ENCODE assay signal across 19 cellular contexts in the genomic region with DNA sequence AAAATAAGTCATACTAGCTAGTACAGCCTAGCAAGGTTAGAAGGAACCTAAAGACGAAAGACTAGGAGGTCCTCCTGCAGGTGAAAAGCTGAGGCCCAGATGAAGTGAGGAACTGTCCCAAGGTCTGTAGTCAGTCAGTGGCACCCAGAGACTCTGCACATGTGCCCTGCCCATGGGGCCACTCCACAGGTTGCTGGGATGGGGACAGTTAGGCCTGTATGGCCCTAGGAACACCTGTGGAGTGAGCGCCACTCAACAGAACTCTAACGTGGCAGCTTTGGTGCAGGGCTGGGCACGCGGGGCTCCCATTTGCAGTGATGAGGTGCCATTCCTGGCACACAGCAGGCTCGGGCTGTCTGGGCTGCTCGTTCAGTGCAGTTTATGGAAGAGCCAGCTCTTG. TPM values are rescaled to one million over a fixed set of nuclear protein-coding genes. Genes with fewer than 3 reads are reported as not detected.
DNase-seq lines count a peak whose midpoint lies in the region; FAIRE-seq and TF ChIP-seq lines count a peak whose summit lies in the region.
"Had no signal": no experiment of that assay in that cellular context is flagged by ENCODE, and none has a peak within 500 bp of the region (broad histone marks: within the 10 kb centered on the region; RNA-seq: fewer than 3 reads in every experiment).

No MANE protein-coding gene starts in this region.

- peak overlapping the region; percentile 20 for H3K23ac ChIP-seq in neuronal stem cell (ENCODE audit: low read depth, low read length, poor library complexity)

- no peak overlapping the region for H3K14ac ChIP-seq in neuronal stem cell (ENCODE audit: low read length)

- 0 out of 2 replicates have a peak overlapping the region, but pooled peaks have one; percentile 55 for H3K27ac ChIP-seq in BLaER1
- no peak overlapping the region for H3K27ac ChIP-seq in neuronal stem cell (replicated peaks; ENCODE audit: low read length)
- H3K27ac ChIP-seq in effector memory CD4-positive, alpha-beta T cell (ENCODE audit: insufficient read depth, low read length, poor library complexity, severe bottlenecking): no peak overlapping the region
- H3K27ac ChIP-seq: A549, C4-2B, GM23248 had no signal

- no peak for TF ChIP-seq POLR2A in GM12891 (IDR thresholded peaks at IDR 0.05; ENCODE audit: low read depth, low read length)

- H2BK120ac ChIP-seq in neuronal stem cell (ENCODE audit: low read depth, low read length): no peak overlapping the region

- H3K4ac ChIP-seq in neuronal stem cell (ENCODE audit: low read length): no peak overlapping the region

- no CpG with 5 or more reads among the region's 7 CpGs for WGBS in neuronal stem cell (ENCODE audit: extremely low coverage in 2 of 2, insufficient read length in 2 of 2, insufficient replicate concordance in 1 of 2), 2 donors

- no peak overlapping the region for H2AFZ ChIP-seq in neuronal stem cell (ENCODE audit: low read length)
- H2AFZ ChIP-seq: GM23248 had no signal

- DNase-seq in GM12891 (ENCODE audit: insufficient read length, low spot score) (no peak), neuronal stem cell (ENCODE audit: low spot score) (no peak), NCI-H2107 treated with DMSO at 0.1 percent for 48 hours (lab: John Stamatoyannopoulos, UW; ENCODE audit: unreplicated experiment) (no peak), cerebellum (ENCODE audit: low spot score) (no peak)
- no peak for DNase-seq in effector memory CD4-positive, alpha-beta T cell
- DNase-seq: 8988T; ACHN; BE2C; Caco-2; CD8-positive, alpha-beta T cell; DMS153; DND-41; GM23248; HFFc6 had no signal

- H4K91ac ChIP-seq in neuronal stem cell (ENCODE audit: low read depth, low read length, poor library complexity): no peak overlapping the region

- H2AK5ac ChIP-seq in neuronal stem cell (ENCODE audit: low read depth, low read length): no peak overlapping the region

- H3K4me3 ChIP-seq in BLaER1 (no peak overlapping the region), neuronal stem cell (ENCODE audit: low read length in 2 of 2) (no peak overlapping the region)
- no peak overlapping the region for H3K4me3 ChIP-seq in effector memory CD4-positive, alpha-beta T cell (ENCODE audit: insufficient read depth, low read depth, low read length, poor library complexity, severe bottlenecking)
- H3K4me3 ChIP-seq: A549, GM23248 had no signal

- peaks cover 5% of the 10 kb centered on the region for H3K79me1 ChIP-seq in neuronal stem cell (ENCODE audit: low read depth, low read length)

- no peaks in the 10 kb centered on the region for H3K36me3 ChIP-seq in BLaER1
- no peaks in the 10 kb centered on the region for H3K36me3 ChIP-seq in neuronal stem cell (replicated peaks in 1 of 2; ENCODE audit: control insufficient read depth in 2 of 2, insufficient read depth in 2 of 2, low read length in 2 of 2)
- H3K36me3 ChIP-seq in effector memory CD4-positive, alpha-beta T cell (ENCODE audit: control insufficient read depth, insufficient read depth, low read length): no peaks in the 10 kb centered on the region
- H3K36me3 ChIP-seq: BE2C had no signal

- H3K18ac ChIP-seq in neuronal stem cell (ENCODE audit: low read length): no peak overlapping the region

- H3K9me3 ChIP-seq in BLaER1 (no peaks in the 10 kb centered on the region), neuronal stem cell (replicated peaks in 1 of 2; ENCODE audit: control insufficient read depth in 2 of 2, insufficient read depth in 1 of 2, low read depth in 1 of 2, low read length in 2 of 2) (no peaks in the 10 kb centered on the region)
- H3K9me3 ChIP-seq in effector memory CD4-positive, alpha-beta T cell (ENCODE audit: control insufficient read depth, low read length): no peaks in the 10 kb centered on the region
- H3K9me3 ChIP-seq: A549, BE2C, Caco-2 had no signal

- H4K20me1 ChIP-seq in BLaER1: peaks cover 51% of the 10 kb centered on the region; the same call in 1 of the 2 replicates

- peak; percentile 33 for FAIRE-seq in GM12891 (lab: Jason Lieb, UNC)
- FAIRE-seq: A549, G401.6, GM19239 had no signal

- H2BK15ac ChIP-seq in neuronal stem cell (ENCODE audit: low read length): no peak overlapping the region

- H3K4me2 ChIP-seq in BLaER1: peak overlapping the region; percentile 65
- H3K4me2 ChIP-seq in neuronal stem cell (ENCODE audit: insufficient read depth, low read length, poor library complexity, severe bottlenecking): no peak overlapping the region
- H3K4me2 ChIP-seq: A549 had no signal

- peaks cover 53% of the 10 kb centered on the region for H3K4me1 ChIP-seq in BLaER1
- peaks cover 5 to 6% of the 10 kb centered on the region in 2 donors for H3K4me1 ChIP-seq in neuronal stem cell (ENCODE audit: control insufficient read depth in 2 of 2, insufficient read depth in 1 of 2, low read depth in 1 of 2, low read length in 2 of 2)
- no peaks in the 10 kb centered on the region for H3K4me1 ChIP-seq in effector memory CD4-positive, alpha-beta T cell (ENCODE audit: control insufficient read depth, insufficient read depth, low read length, poor library complexity, severe bottlenecking)
- H3K4me1 ChIP-seq: Caco-2 had no signal

- no peak overlapping the region for H2BK5ac ChIP-seq in neuronal stem cell (ENCODE audit: low read length)

- H3K27me3 ChIP-seq in BLaER1 (peaks cover 81% of the 10 kb centered on the region), neuronal stem cell (ENCODE audit: control insufficient read depth in 3 of 3, insufficient read depth in 3 of 3, low read depth in 1 of 3, low read length in 3 of 3) (peaks cover 0 to 13% (median 0%) of the 10 kb centered on the region in 3 experiments)
- no peaks in the 10 kb centered on the region for H3K27me3 ChIP-seq in effector memory CD4-positive, alpha-beta T cell (replicated peaks; ENCODE audit: control insufficient read depth, insufficient read depth, low read length, poor library complexity, severe bottlenecking)
- H3K27me3 ChIP-seq: BE2C had no signal

- H2BK12ac ChIP-seq in neuronal stem cell (ENCODE audit: low read length): no peak overlapping the region

- H3K9ac ChIP-seq in BLaER1 (0 out of 2 replicates have a peak overlapping the region, but pooled peaks have one; percentile 8), neuronal stem cell (ENCODE audit: low read depth, low read length, poor library complexity) (no peak overlapping the region)
- H3K9ac ChIP-seq: GM23248 had no signal

- H4K8ac ChIP-seq in neuronal stem cell (ENCODE audit: low read depth, low read length): no peak overlapping the region

TF ChIP-seq in GM12891, 5 proteins besides CTCF, POLR2A, EP300 and RAD21:
- no peak for TF ChIP-seq PAX5 (IDR thresholded peaks at IDR 0.05; ENCODE audit: insufficient read depth, low read length, severe bottlenecking)
- no peak for TF ChIP-seq SPI1 (IDR thresholded peaks at IDR 0.05; ENCODE audit: low read depth, low read length)
- TF ChIP-seq TAF1 (IDR thresholded peaks at IDR 0.05; ENCODE audit: low read depth, low read length): no peak
- TF ChIP-seq POU2F2 (IDR thresholded peaks at IDR 0.05; ENCODE audit: low read depth, low read length): no peak
- no peak for TF ChIP-seq POLR2AphosphoS5 (IDR thresholded peaks at IDR 0.05; ENCODE audit: low read depth, low read length)
TF ChIP-seq in GM12891: peak in this region for 0.

RNA-seq across cellular contexts. Expression of a gene that starts 14.8 kb away (rescaled TPM):
- polyA plus RNA-seq in GM12891 (2012; ENCODE audit: low read depth, missing spikeins): 0.58 TPM
- 13.2 TPM for polyA plus RNA-seq in neuronal stem cell (2013, experiment 1 of 2)
- 13.2 TPM for polyA plus RNA-seq in neuronal stem cell (2013, experiment 2 of 2)
- total RNA-seq in cerebellum: 2.9 TPM
